ENCODE assay signal across 31 cellular contexts in the genomic region with DNA sequence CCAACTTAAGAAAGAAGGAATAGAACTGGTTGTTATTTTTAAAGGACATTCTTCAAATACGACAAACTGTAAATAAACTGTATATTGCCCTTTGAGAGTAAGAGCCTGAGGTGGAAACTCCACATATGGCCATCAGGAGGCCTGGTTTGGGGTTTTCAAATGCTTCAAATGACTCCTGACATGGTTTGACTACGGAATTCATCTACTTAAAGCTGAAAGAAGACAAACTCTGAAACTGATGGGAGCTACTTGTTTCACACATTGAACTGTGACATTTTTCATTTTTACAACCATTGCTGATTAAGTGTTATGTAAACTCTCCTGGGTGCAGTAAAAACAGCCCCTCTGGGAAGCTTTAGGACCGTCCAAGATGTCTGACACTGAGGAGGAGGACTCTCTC. TPM values are rescaled to one million over a fixed set of nuclear protein-coding genes. Genes with fewer than 3 reads are reported as not detected.
"Had no signal": no experiment of that assay in that cellular context is flagged by ENCODE, and none has a peak within 500 bp of the region (broad histone marks: within the 10 kb centered on the region; RNA-seq: fewer than 3 reads in every experiment).

No MANE protein-coding gene starts in this region.

- H3K36me3 Mint-ChIP-seq: activated naive CD4-positive, alpha-beta T cell treated with anti-CD3 and anti-CD28 coated beads, Interleukin-2, amount 50 U/mL, for 72 hours; brain had no signal

- H3K4me3 ChIP-seq: MG63, PC-9 had no signal

- H3K4me1 Mint-ChIP-seq: activated CD4-positive, alpha-beta T cell treated with anti-CD3 and anti-CD28 coated beads, Interleukin-2, amount 10 ng/mL, durations not matched to agents 24 days and 14 days; brain had no signal

- FAIRE-seq: bronchial epithelial cell, RCC 7860 had no signal

- H3K27ac ChIP-seq: PC-9, RWPE1 had no signal

- ATAC-seq: activated CD8-positive, alpha-beta T cell treated with anti-CD3 and anti-CD28 coated beads for 36 hours; activated naive CD8-positive, alpha-beta T cell treated with anti-CD3 and anti-CD28 coated beads, Interleukin-2, amount 50 U/mL, for 24 hours; Right ventricle myocardium inferior had no signal

- H3K27me3 Mint-ChIP-seq: activated CD4-positive, alpha-beta T cell treated with anti-CD3 and anti-CD28 coated beads, Interleukin-2, amount 10 ng/mL, durations not matched to agents 24 days and 14 days; activated naive CD8-positive, alpha-beta T cell treated with anti-CD3 and anti-CD28 coated beads, Interleukin-2, amount 50 U/mL, for 24 hours had no signal

- DNase-seq: activated CD4-positive, alpha-beta T cell treated with anti-CD3 and anti-CD28 coated beads, Interleukin-2, amount 10 ng/mL, durations not matched to agents 24 days and 14 days; activated CD4-positive, alpha-beta T cell treated with anti-CD3 and anti-CD28 coated beads, Interleukin-2, amount 50 U/mL, for 4 hours; activated CD8-positive, alpha-beta T cell treated with anti-CD3 and anti-CD28 coated beads for 36 hours; activated gamma-delta T cell treated with Interleukin-2 at 50 U/mL for 16 hours; activated naive CD4-positive, alpha-beta T cell treated with anti-CD3 and anti-CD28 coated beads for 36 hours; activated naive CD8-positive, alpha-beta T cell treated with anti-CD3 and anti-CD28 coated beads, Interleukin-2, amount 50 U/mL, for 24 hours; activated T-cell treated with anti-CD3 and anti-CD28 coated beads, Interleukin-2, amount 50 U/mL, for 24 hours; anterior cingulate cortex; caudate nucleus; cerebellar nuclear complex; Kasumi-1; KG1; MG63; NCI-H1048; NCI-H1105 treated with DMSO at 0.1 percent for 48 hours; NCI-H1436; NCI-H1694 treated with DMSO at 0.1 percent for 48 hours; NCI-H2029; NCI-H345; NCI-H524 treated with DMSO at 0.1 percent for 48 hours; PC-9; T1000 had no signal

- H3K9me3 Mint-ChIP-seq: activated CD4-positive, alpha-beta T cell treated with anti-CD3 and anti-CD28 coated beads, Interleukin-2, amount 10 ng/mL, durations not matched to agents 24 days and 14 days; activated naive CD4-positive, alpha-beta T cell treated with anti-CD3 and anti-CD28 coated beads for 36 hours; activated T-cell treated with anti-CD3 and anti-CD28 coated beads, Interleukin-2, amount 50 U/mL, for 24 hours had no signal

- H3K4me3 Mint-ChIP-seq: activated CD4-positive, alpha-beta T cell treated with anti-CD3 and anti-CD28 coated beads, Interleukin-2, amount 10 ng/mL, durations not matched to agents 24 days and 14 days; activated CD8-positive, alpha-beta T cell treated with anti-CD3 and anti-CD28 coated beads for 36 hours; activated naive CD4-positive, alpha-beta T cell treated with anti-CD3 and anti-CD28 coated beads for 36 hours; activated naive CD8-positive, alpha-beta T cell treated with anti-CD3 and anti-CD28 coated beads, Interleukin-2, amount 50 U/mL, for 24 hours; activated T-cell treated with anti-CD3 and anti-CD28 coated beads, Interleukin-2, amount 50 U/mL, for 24 hours; brain had no signal

- H3K27ac Mint-ChIP-seq: activated CD4-positive, alpha-beta T cell treated with anti-CD3 and anti-CD28 coated beads, Interleukin-2, amount 10 ng/mL, durations not matched to agents 24 days and 14 days; activated CD8-positive, alpha-beta T cell treated with anti-CD3 and anti-CD28 coated beads for 36 hours; activated naive CD4-positive, alpha-beta T cell treated with anti-CD3 and anti-CD28 coated beads for 36 hours; activated naive CD4-positive, alpha-beta T cell treated with anti-CD3 and anti-CD28 coated beads, Interleukin-2, amount 50 U/mL, for 72 hours; activated naive CD8-positive, alpha-beta T cell treated with anti-CD3 and anti-CD28 coated beads, Interleukin-2, amount 50 U/mL, for 24 hours; activated T-cell treated with anti-CD3 and anti-CD28 coated beads, Interleukin-2, amount 50 U/mL, for 24 hours; brain had no signal

- H3K36me3 ChIP-seq: MG63 had no signal

RNA-seq across cellular contexts. Expression of gene NGF, which starts 59.8 kb away (rescaled TPM):
- total RNA-seq: activated CD4-positive, alpha-beta T cell treated with anti-CD3 and anti-CD28 coated beads, Interleukin-2, amount 10 ng/mL, durations not matched to agents 24 days and 14 days; activated CD8-positive, alpha-beta memory T cell treated with anti-CD3 and anti-CD28 coated beads for 36 hours; activated CD8-positive, alpha-beta T cell treated with anti-CD3 and anti-CD28 coated beads for 36 hours; activated naive CD4-positive, alpha-beta T cell treated with anti-CD3 and anti-CD28 coated beads for 36 hours; activated naive CD4-positive, alpha-beta T cell treated with anti-CD3 and anti-CD28 coated beads, Interleukin-2, amount 50 U/mL, for 72 hours; T-helper 1 cell treated with Interleukin-12 subunit alpha and Interleukin-12 subunit beta and Interleukin-4 antibody, amounts not matched to agents 30 ng/mL and 1 ng/mL, for 36 hours; T-helper 2 cell treated with Interferon-gamma antibody and Interleukin-4, amounts not matched to agents 100 ng/mL and 5 ng/mL, for 36 hours had no signal
